13 cellular contexts compared by ENCODE assay signal in the genomic region with DNA sequence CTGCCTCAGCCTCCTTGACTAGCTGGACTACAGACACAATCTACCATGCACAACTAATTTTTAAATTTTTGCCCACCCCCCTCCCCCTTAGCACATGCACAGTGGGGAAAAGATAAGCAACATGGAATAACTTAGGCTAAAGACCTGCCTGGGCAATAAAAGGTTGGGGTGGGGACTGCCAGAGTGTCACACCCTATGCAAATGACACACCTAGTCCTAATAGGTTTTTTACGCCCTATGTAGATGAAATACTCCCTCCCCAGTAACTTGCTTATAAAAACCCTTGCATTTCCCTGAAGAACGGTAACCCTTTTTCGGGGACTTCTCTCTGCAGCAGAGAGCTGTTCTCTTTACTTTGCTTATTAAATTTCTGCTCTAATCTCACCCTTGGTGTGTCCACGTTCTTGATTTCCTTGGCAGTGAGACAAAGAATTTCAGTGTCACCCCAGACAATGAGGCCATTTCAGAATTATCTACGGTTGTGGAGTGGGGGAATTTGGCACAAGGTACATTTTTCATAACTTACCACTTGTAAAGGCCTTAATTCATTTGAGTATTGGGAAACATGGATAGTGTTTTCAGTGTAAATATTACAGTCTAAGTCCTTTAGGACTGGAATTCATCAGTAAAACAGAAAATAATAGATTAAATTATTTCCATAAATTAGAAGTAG.
"Had no signal": no experiment of that assay in that cellular context is flagged by ENCODE, and none has a peak within 500 bp of the region (broad histone marks: within the 10 kb centered on the region; RNA-seq: fewer than 3 reads in every experiment).

No MANE protein-coding gene starts in this region.

- H3K27ac ChIP-seq: dorsolateral prefrontal cortex, hepatocyte, left ventricle myocardium inferior, skin epidermis had no signal

- H3K27me3 ChIP-seq: dorsolateral prefrontal cortex, hepatocyte had no signal

- H2AFZ ChIP-seq: hepatocyte had no signal

- H3K4me2 ChIP-seq: hepatocyte had no signal

- H3K79me2 ChIP-seq: hepatocyte had no signal

- DNase-seq: activated CD4-positive, alpha-beta T cell treated with anti-CD3 and anti-CD28 coated beads, Interleukin-2, amount 10 ng/mL, durations not matched to agents 7 days and 5 days; activated CD8-positive, alpha-beta memory T cell treated with anti-CD3 and anti-CD28 coated beads, Interleukin-2, amount 50 U/mL, for 48 hours; activated naive CD8-positive, alpha-beta T cell treated with anti-CD3 and anti-CD28 coated beads, Interleukin-2, amount 10 ng/mL, durations not matched to agents 7 days and 5 days; anterior cingulate cortex; dorsolateral prefrontal cortex; left ventricle myocardium inferior; nucleus accumbens; posterior cingulate gyrus; retina; stimulated activated CD4-positive, alpha-beta T cell treated with anti-CD3 and anti-CD28 coated beads, Interleukin-4, amount 100 ng/mL, for 4 hours; stimulated activated CD8-positive, alpha-beta memory T cell treated with anti-CD3 and anti-CD28 coated beads, Interleukin-4, amount 100 ng/mL, for 48 hours had no signal

- H3K9me3 ChIP-seq: left ventricle myocardium inferior had no signal

- H3K4me1 ChIP-seq: left ventricle myocardium inferior had no signal

- H3K4me3 ChIP-seq: dorsolateral prefrontal cortex, hepatocyte, left ventricle myocardium inferior, skin epidermis had no signal

- H3K36me3 ChIP-seq: left ventricle myocardium inferior had no signal
